In the genomic region with DNA sequence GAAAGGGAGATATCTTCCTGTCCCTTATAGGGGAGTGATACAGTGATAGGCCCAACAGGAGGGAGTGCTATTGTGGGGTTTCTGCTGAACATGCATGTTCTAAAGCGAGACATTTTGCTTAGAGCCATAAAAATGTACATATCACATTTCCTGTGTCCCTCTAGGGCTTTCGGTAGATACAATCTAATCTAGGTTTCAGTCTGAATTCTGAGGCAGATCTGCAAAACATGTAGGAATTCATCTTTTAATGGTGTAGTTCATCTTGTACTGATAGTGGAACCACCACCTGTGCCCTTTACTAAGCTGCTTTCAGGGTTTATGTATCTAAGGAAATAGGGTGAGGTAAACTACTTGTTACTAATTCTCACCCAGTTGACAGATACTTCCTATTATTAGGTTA, we compare ENCODE assay signal across 22 cellular contexts.
A peak's percentile ranks its signal among the peaks of the same experiment; 100 is the strongest.
DNase-seq lines count a peak whose midpoint lies in the region; ATAC-seq and TF ChIP-seq lines count a peak whose summit lies in the region.
"Had no signal": no experiment of that assay in that cellular context is flagged by ENCODE, and none has a peak within 500 bp of the region (broad histone marks: within the 10 kb centered on the region; RNA-seq: fewer than 3 reads in every experiment).

No MANE protein-coding gene starts in this region.

- H3K27me3 Mint-ChIP-seq in Calu3 (ENCODE audit: unreplicated experiment) (no peaks in the 10 kb centered on the region), chondrocyte (ENCODE audit: low read depth) (no peaks in the 10 kb centered on the region)

- DNase-seq in Calu3 (no peak), RWPE2 (ENCODE audit: low spot score) (no peak), glomerular visceral epithelial cell (ENCODE audit: extremely low spot score) (no peak), chondrocyte (ENCODE audit: low spot score) (no peak), NCI-H1930 (lab: John Stamatoyannopoulos, UW) (no peak), superior temporal gyrus (ENCODE audit: extremely low spot score) (no peak)
- DNase-seq: activated CD4-positive, CD25-positive, alpha-beta regulatory T cell; activated gamma-delta T cell treated with Interleukin-2 at 50 U/mL for 16 hours; amygdala; CD8-positive, alpha-beta T cell; DMS79 treated with DMSO at 0.1 percent for 48 hours; NCI-H146; NCI-H774; stimulated activated CD4-positive, alpha-beta T cell treated with anti-CD3 and anti-CD28 coated beads, Interleukin-15, amount 100 ng/mL, for 24 hours; stimulated activated naive CD4-positive, alpha-beta T cell treated with Interleukin-2 at 50 U/mL for 16 hours; T-helper 9 cell; upper lobe of right lung had no signal

- H3K9me3 ChIP-seq in RWPE2 (ENCODE audit: severe bottlenecking): no peaks in the 10 kb centered on the region
- H3K9me3 ChIP-seq: neutrophil, upper lobe of right lung had no signal

- no TSS peak for BruUV-seq in Calu3 (replicated peaks; lab: Mats Ljungman, UMichigan)

- ATAC-seq in GM18867 (IDR thresholded peaks at IDR 0.05; ENCODE audit: unreplicated experiment) (peak; percentile 68), HG02852 (IDR thresholded peaks at IDR 0.05; ENCODE audit: unreplicated experiment) (peak; percentile 47), RWPE2 (ENCODE audit: low read depth) (no peak)
- ATAC-seq: CD8-positive, alpha-beta T cell; esophagus mucosa; left lobe of liver; upper lobe of right lung had no signal

- H3K27me3 ChIP-seq in RWPE2 (ENCODE audit: insufficient read depth, poor library complexity, severe bottlenecking): no peaks in the 10 kb centered on the region
- H3K27me3 ChIP-seq: neutrophil, upper lobe of right lung had no signal

- peaks cover 38% of the 10 kb centered on the region for H3K36me3 Mint-ChIP-seq in Calu3 (ENCODE audit: insufficient read depth, unreplicated experiment)
- peaks cover 31% of the 10 kb centered on the region for H3K36me3 Mint-ChIP-seq in chondrocyte (ENCODE audit: low read depth)
- H3K36me3 Mint-ChIP-seq: CD8-positive, alpha-beta T cell had no signal

- H3K27ac Mint-ChIP-seq in Calu3 (ENCODE audit: unreplicated experiment): peak overlapping the region; percentile 68
- no peak overlapping the region for H3K27ac Mint-ChIP-seq in chondrocyte (ENCODE audit: unreplicated experiment)
- H3K27ac Mint-ChIP-seq: CD8-positive, alpha-beta T cell had no signal

- peaks cover 9% of the 10 kb centered on the region; the same call in 1 of the 2 replicates for H3K36me3 ChIP-seq in RWPE2 (ENCODE audit: low read depth)
- H3K36me3 ChIP-seq: neutrophil had no signal

- no peak overlapping the region for H3K4me3 ChIP-seq in RWPE2 (ENCODE audit: severe bottlenecking)
- H3K4me3 ChIP-seq: upper lobe of right lung had no signal

- CTCF ChIA-PET in Calu3 (lab: Charles Lee): interaction anchor here (0.6 kb wide), 1 partner anchor 334 kb away, joined by 8 read pairs; no protein-coding TSS in a partner anchor

- H3K9me3 Mint-ChIP-seq in Calu3 (ENCODE audit: low read depth, unreplicated experiment) (no peaks in the 10 kb centered on the region), chondrocyte (ENCODE audit: low read depth) (no peaks in the 10 kb centered on the region)
- H3K9me3 Mint-ChIP-seq: CD8-positive, alpha-beta T cell had no signal

- H3K4me3 Mint-ChIP-seq in Calu3 (ENCODE audit: low read depth, unreplicated experiment) (no peak overlapping the region), chondrocyte (ENCODE audit: unreplicated experiment) (no peak overlapping the region)
- H3K4me3 Mint-ChIP-seq: CD8-positive, alpha-beta T cell had no signal

- intact Hi-C loops in Calu3 (cut with micrococcal nuclease; ENCODE audit: unreplicated experiment): loop anchor here (5.0 to 10.0 kb wide), 2 partner anchors 37 to 305 kb away; no protein-coding TSS in a partner anchor

- H3K27ac ChIP-seq in RWPE2 (ENCODE audit: poor library complexity, severe bottlenecking): peak overlapping the region; percentile 96
- H3K27ac ChIP-seq: neutrophil, upper lobe of right lung had no signal

- TF ChIP-seq CTCF in Calu3 (IDR thresholded peaks at IDR 0.05; ENCODE audit: unreplicated experiment) (no peak), RWPE2 (IDR thresholded peaks at IDR 0.05; ENCODE audit: poor library complexity, severe bottlenecking) (no peak), chondrocyte (IDR thresholded peaks at IDR 0.05) (no peak)

- H3K4me1 Mint-ChIP-seq in Calu3 (ENCODE audit: low read depth, unreplicated experiment) (peaks cover 78% of the 10 kb centered on the region), chondrocyte (ENCODE audit: low read depth) (peaks cover 54% of the 10 kb centered on the region)

- H3K4me1 ChIP-seq in RWPE2 (ENCODE audit: insufficient read depth, poor library complexity, severe bottlenecking): peaks cover 37% of the 10 kb centered on the region
